Comparison of ENCODE assay signal across 1 cellular context in genomic region chr22:38318792-38319773, GRCh38.
A peak's percentile ranks its signal among the peaks of the same experiment; 100 is the strongest.
TF ChIP-seq lines count a peak whose summit lies in the region.

No MANE protein-coding gene starts in this region.

TF ChIP-seq in K562, 482 proteins besides CTCF, POLR2A, EP300 and RAD21 (continued from another document):
- TF ChIP-seq ZNF592 (IDR thresholded peaks at IDR 0.05) (peak; percentile 35), CHCHD3 (CRISPR knock-in tag; IDR thresholded peaks at IDR 0.05) (no peak), GABPA (tag; conservative IDR thresholded peaks at IDR 0.05; ENCODE audit: low read depth) (no peak), ZNF175 (CRISPR knock-in tag; IDR thresholded peaks at IDR 0.05; ENCODE audit: low read depth) (0 out of 2 replicates have a peak, but pooled peaks have one; percentile 8), PHB2 (IDR thresholded peaks at IDR 0.05; ENCODE audit: low read depth) (peak; percentile 20; the same call in 1 of the 2 replicates), SAFB2 (IDR thresholded peaks at IDR 0.05; ENCODE audit: borderline replicate concordance, low read depth, low read length, severe bottlenecking) (no peak), RBM34 (IDR thresholded peaks at IDR 0.05; ENCODE audit: borderline replicate concordance, insufficient read depth, low read length) (no peak), NR3C1 (CRISPR knock-in tag; IDR thresholded peaks at IDR 0.05) (no peak), ZNF354B (CRISPR knock-in tag; IDR thresholded peaks at IDR 0.05) (no peak), STAT5A (IDR thresholded peaks at IDR 0.05; ENCODE audit: borderline replicate concordance, low read length) (no peak), ESRRA (IDR thresholded peaks at IDR 0.05; ENCODE audit: borderline replicate concordance, low read depth) (no peak), RREB1 (CRISPR knock-in tag; IDR thresholded peaks at IDR 0.05) (no peak), ZNF121 (CRISPR knock-in tag; conservative IDR thresholded peaks at IDR 0.05) (peak; percentile 37; the same call in 1 of the 2 replicates), USF1 (CRISPR knock-in tag; IDR thresholded peaks at IDR 0.05) (no peak), SFPQ (IDR thresholded peaks at IDR 0.05; ENCODE audit: low read depth, low read length) (no peak), HCFC1 (IDR thresholded peaks at IDR 0.05; ENCODE audit: low read depth, low read length) (no peak), ZZZ3 (IDR thresholded peaks at IDR 0.05) (no peak), MITF (IDR thresholded peaks at IDR 0.05) (no peak), TBL1XR1 (IDR thresholded peaks at IDR 0.05; ENCODE audit: low read length in 2 of 2) (no peak), SIRT6 (IDR thresholded peaks at IDR 0.05; ENCODE audit: low read depth, low read length) (no peak), SP1 (CRISPR knock-in tag; IDR thresholded peaks at IDR 0.05) (no peak), RBBP5 (IDR thresholded peaks at IDR 0.05; ENCODE audit: borderline replicate concordance, insufficient read depth, low read length, poor library complexity, severe bottlenecking) (no peak), PTTG1 (tag; IDR thresholded peaks at IDR 0.05; ENCODE audit: low read depth) (no peak), ZKSCAN8 (CRISPR knock-in tag; IDR thresholded peaks at IDR 0.05) (0 out of 2 replicates have a peak, but pooled peaks have one; percentile 50), CTCFL (IDR thresholded peaks at IDR 0.05; ENCODE audit: borderline replicate concordance, insufficient read depth, low read depth, low read length, poor library complexity, severe bottlenecking) (no peak), TRIM28 (IDR thresholded peaks at IDR 0.05) (no peak), ARID3A (IDR thresholded peaks at IDR 0.05; ENCODE audit: borderline replicate concordance, low read depth, low read length) (no peak)
